In the genomic region with DNA sequence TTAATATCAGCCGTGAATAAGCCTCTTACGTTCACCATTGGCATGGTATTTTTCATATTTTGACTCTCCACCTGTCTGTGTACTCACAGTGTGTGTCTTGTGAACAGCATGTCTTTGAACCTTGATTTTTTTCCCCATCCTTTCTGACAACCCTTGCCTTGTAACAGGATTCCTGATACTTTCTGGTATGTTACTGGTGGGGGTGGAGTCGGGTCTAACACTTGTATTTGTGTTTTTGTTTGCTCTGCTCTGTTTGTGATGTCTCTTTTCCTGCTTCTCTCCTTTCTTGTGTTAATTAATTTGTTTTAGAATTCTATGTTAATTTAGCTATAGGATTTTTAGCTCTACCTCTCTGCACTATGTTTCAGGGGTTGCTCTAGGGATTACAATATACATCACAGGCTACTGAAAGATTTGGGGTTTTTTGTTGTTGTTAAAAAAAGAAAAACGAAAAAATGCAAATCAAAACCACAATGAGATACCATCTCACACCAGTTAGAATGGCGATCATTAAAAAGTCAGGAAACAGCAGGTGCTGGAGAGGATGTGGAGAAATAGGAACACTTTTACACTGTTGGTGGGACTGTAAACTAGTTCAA, we compare ENCODE assay signal across 22 cellular contexts.
"Had no signal": no experiment of that assay in that cellular context is flagged by ENCODE, and none has a peak within 500 bp of the region (broad histone marks: within the 10 kb centered on the region; RNA-seq: fewer than 3 reads in every experiment).

No MANE protein-coding gene starts in this region.

- H3K79me2 ChIP-seq: parathyroid adenoma had no signal

- H3K4me3 ChIP-seq: left ventricle myocardium inferior, mucosa of descending colon, tibial nerve had no signal

- H3K9me3 Mint-ChIP-seq: activated CD8-positive, alpha-beta T cell treated with anti-CD3 and anti-CD28 coated beads for 36 hours; activated naive CD8-positive, alpha-beta T cell treated with anti-CD3 and anti-CD28 coated beads, Interleukin-2, amount 10 ng/mL, durations not matched to agents 7 days and 5 days; activated T-cell treated with anti-CD3 and anti-CD28 coated beads, Interleukin-2, amount 50 U/mL, for 4 hours; effector memory CD8-positive, alpha-beta T cell; stimulated activated memory B cell treated with anti-CD40 and anti-IgM and Interleukin-4, amounts not matched to agents 10 μg/mL and 1 μg/mL and 100 μg/mL, for 72 hours had no signal

- H3K27ac ChIP-seq: epithelial cell of prostate, left ventricle myocardium inferior, neutrophil, parathyroid adenoma, tibial nerve had no signal

- H3K4me1 ChIP-seq: left ventricle myocardium inferior, parathyroid adenoma, tibial nerve had no signal

- ATAC-seq: activated CD8-positive, alpha-beta T cell treated with anti-CD3 and anti-CD28 coated beads for 36 hours; activated T-cell treated with anti-CD3 and anti-CD28 coated beads, Interleukin-2, amount 50 U/mL, for 4 hours; effector memory CD8-positive, alpha-beta T cell; mucosa of descending colon; naive thymus-derived CD4-positive, alpha-beta T cell; stimulated activated memory B cell treated with anti-CD40 and anti-IgM and Interleukin-4, amounts not matched to agents 10 μg/mL and 1 μg/mL and 100 μg/mL, for 72 hours had no signal

- H2AFZ ChIP-seq: parathyroid adenoma had no signal

- H3K4me1 Mint-ChIP-seq: activated B cell treated with CpG ODN at 0.5 μM for 24 hours; stimulated activated memory B cell treated with anti-CD40 and anti-IgM and Interleukin-4, amounts not matched to agents 10 μg/mL and 1 μg/mL and 100 μg/mL, for 72 hours had no signal

- H3K36me3 Mint-ChIP-seq: activated naive CD8-positive, alpha-beta T cell treated with anti-CD3 and anti-CD28 coated beads, Interleukin-2, amount 10 ng/mL, durations not matched to agents 7 days and 5 days; stimulated activated memory B cell treated with anti-CD40 and anti-IgM and Interleukin-4, amounts not matched to agents 10 μg/mL and 1 μg/mL and 100 μg/mL, for 72 hours had no signal

- DNase-seq: activated B cell treated with CpG ODN at 0.5 μM for 24 hours; activated CD4-positive, alpha-beta T cell treated with anti-CD3 and anti-CD28 coated beads for 48 hours; activated CD8-positive, alpha-beta T cell treated with anti-CD3 and anti-CD28 coated beads for 36 hours; activated gamma-delta T cell treated with Interleukin-2 at 50 U/mL for 16 hours; activated naive CD8-positive, alpha-beta T cell treated with anti-CD3 and anti-CD28 coated beads, Interleukin-2, amount 10 ng/mL, durations not matched to agents 7 days and 5 days; activated T-cell treated with anti-CD3 and anti-CD28 coated beads, Interleukin-2, amount 50 U/mL, for 4 hours; anterior cingulate cortex; dermis blood vessel endothelial cell; effector memory CD8-positive, alpha-beta T cell; head of caudate nucleus; left ventricle myocardium inferior; mucosa of descending colon; naive thymus-derived CD4-positive, alpha-beta T cell; stimulated activated CD4-positive, alpha-beta T cell treated with anti-CD3 and anti-CD28 coated beads, Interleukin-12 subunit alpha, Interleukin-12 subunit beta, amount 100 ng/mL, for 4 hours; stimulated activated CD4-positive, alpha-beta T cell treated with anti-CD3 and anti-CD28 coated beads, Interleukin-2, amount 100 ng/mL, for 24 hours had no signal

- H3K36me3 ChIP-seq: left ventricle myocardium inferior, neutrophil, tibial nerve had no signal

- FAIRE-seq: frontal cortex, TTC549 had no signal

- H3K4me3 Mint-ChIP-seq: activated B cell treated with CpG ODN at 0.5 μM for 24 hours; activated CD8-positive, alpha-beta T cell treated with anti-CD3 and anti-CD28 coated beads for 36 hours; activated naive CD8-positive, alpha-beta T cell treated with anti-CD3 and anti-CD28 coated beads, Interleukin-2, amount 10 ng/mL, durations not matched to agents 7 days and 5 days; activated T-cell treated with anti-CD3 and anti-CD28 coated beads, Interleukin-2, amount 50 U/mL, for 4 hours; effector memory CD8-positive, alpha-beta T cell; naive thymus-derived CD4-positive, alpha-beta T cell; stimulated activated memory B cell treated with anti-CD40 and anti-IgM and Interleukin-4, amounts not matched to agents 10 μg/mL and 1 μg/mL and 100 μg/mL, for 72 hours had no signal

- H3K9me3 ChIP-seq: left ventricle myocardium inferior, mucosa of descending colon, neutrophil, tibial nerve had no signal

- H3K27me3 Mint-ChIP-seq: activated B cell treated with CpG ODN at 0.5 μM for 24 hours; activated CD8-positive, alpha-beta T cell treated with anti-CD3 and anti-CD28 coated beads for 36 hours; activated naive CD8-positive, alpha-beta T cell treated with anti-CD3 and anti-CD28 coated beads, Interleukin-2, amount 10 ng/mL, durations not matched to agents 7 days and 5 days; stimulated activated memory B cell treated with anti-CD40 and anti-IgM and Interleukin-4, amounts not matched to agents 10 μg/mL and 1 μg/mL and 100 μg/mL, for 72 hours had no signal

- H3K27me3 ChIP-seq: neutrophil, tibial nerve had no signal

- H3K27ac Mint-ChIP-seq: activated B cell treated with CpG ODN at 0.5 μM for 24 hours; activated CD8-positive, alpha-beta T cell treated with anti-CD3 and anti-CD28 coated beads for 36 hours; activated naive CD8-positive, alpha-beta T cell treated with anti-CD3 and anti-CD28 coated beads, Interleukin-2, amount 10 ng/mL, durations not matched to agents 7 days and 5 days; effector memory CD8-positive, alpha-beta T cell; naive thymus-derived CD4-positive, alpha-beta T cell; stimulated activated memory B cell treated with anti-CD40 and anti-IgM and Interleukin-4, amounts not matched to agents 10 μg/mL and 1 μg/mL and 100 μg/mL, for 72 hours had no signal
